ENCODE assay signal across 1 cellular context in the genomic region with DNA sequence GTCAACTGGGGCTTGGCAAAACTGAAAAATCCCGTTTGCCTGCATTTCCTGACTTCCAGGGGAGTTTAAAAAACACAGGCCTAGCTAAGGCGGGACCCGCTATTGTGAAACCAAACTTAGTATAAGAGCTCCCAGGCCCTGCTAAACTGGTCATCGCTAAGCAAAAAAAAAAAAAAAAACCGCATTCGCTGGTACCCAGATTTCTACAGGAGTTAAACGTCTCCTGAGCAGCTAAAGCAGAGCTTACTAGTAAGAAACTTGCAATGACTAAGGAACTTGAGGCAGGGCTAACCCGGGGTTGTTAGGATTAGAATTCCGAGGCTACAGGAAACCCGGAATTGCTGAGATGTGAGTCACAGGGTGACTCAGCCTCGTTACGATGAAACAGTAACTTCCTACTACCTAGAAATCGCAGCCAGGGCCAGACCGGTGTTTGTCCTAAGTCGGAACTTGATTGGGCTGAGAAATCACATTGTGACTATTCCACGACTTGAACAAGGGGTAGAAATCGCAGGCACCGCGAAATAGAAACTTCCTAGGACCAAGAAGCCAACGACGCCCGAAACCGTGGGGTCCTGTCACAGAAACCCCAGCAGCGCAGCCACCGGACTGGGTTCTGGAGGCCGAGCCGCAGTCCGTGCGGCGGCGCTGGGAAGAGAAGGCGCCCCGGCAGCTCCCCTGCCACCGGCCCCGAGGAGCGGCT.
TF ChIP-seq lines count a peak whose summit lies in the region.

No MANE protein-coding gene starts in this region.

TF ChIP-seq in K562, 482 proteins besides CTCF, POLR2A, EP300 and RAD21 (continued from another document):
- peak; percentile 59 for TF ChIP-seq C11orf30 (IDR thresholded peaks at IDR 0.05; ENCODE audit: low read depth)
